In genomic region chr12:57584050-57584449, GRCh38 we compare ENCODE assay signal across 6 cellular contexts. TPM values are rescaled to one million over a fixed set of nuclear protein-coding genes. Genes with fewer than 3 reads are reported as not detected.
"Had no signal": no experiment of that assay in that cellular context is flagged by ENCODE, and none has a peak within 500 bp of the region (broad histone marks: within the 10 kb centered on the region; RNA-seq: fewer than 3 reads in every experiment).

No MANE protein-coding gene starts in this region.

- H3K36me3 ChIP-seq: HAP-1 had no signal

- H3K36me3 Mint-ChIP-seq: IgD-negative memory B cell had no signal

- H3K9me3 ChIP-seq: HAP-1 had no signal

- H3K4me3 Mint-ChIP-seq: HFFc6 had no signal

- H3K9ac ChIP-seq: GM23248 had no signal

- H3K4me1 ChIP-seq: HAP-1 had no signal

- H3K27ac Mint-ChIP-seq: HFFc6, IgD-negative memory B cell had no signal

- H3K4me3 ChIP-seq: GM23248, HAP-1 had no signal

- H3K9me3 Mint-ChIP-seq: HFFc6, IgD-negative memory B cell had no signal

- H3K27ac ChIP-seq: GM23248, HL-60 had no signal

- H2AFZ ChIP-seq: GM23248 had no signal

RNA-seq across cellular contexts. Expression of gene KIF5A, which starts 34.2 kb away (rescaled TPM):
- total RNA-seq: HT1080 had no signal
